1 cellular context compared by ENCODE assay signal in the genomic region with DNA sequence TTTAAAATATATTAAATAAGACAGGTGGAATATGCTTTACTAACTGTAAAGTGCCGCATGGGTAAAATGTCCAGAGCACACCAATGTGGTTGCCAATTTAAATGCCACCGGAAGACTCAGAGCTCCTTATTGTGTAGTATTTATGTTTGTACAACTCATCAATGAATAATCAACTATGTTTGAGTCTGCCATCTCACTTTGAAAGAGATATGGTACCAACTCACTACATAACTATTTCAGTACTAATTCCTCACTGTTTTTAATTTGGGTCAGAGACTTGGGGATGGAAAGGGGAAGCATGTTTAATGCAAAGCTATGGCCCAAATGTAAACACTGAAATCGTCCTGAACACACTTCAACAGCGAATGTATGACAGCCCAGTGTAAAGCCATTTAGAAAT.
TF ChIP-seq lines count a peak whose summit lies in the region.

No MANE protein-coding gene starts in this region.

TF ChIP-seq in endothelial cell of umbilical vein, 7 proteins besides CTCF, POLR2A, EP300 and RAD21 (continued from another document):
- TF ChIP-seq GATA2 (IDR thresholded peaks at IDR 0.05; ENCODE audit: insufficient read depth, insufficient read length, low read depth, low read length) (no peak), MYC (IDR thresholded peaks at IDR 0.05; ENCODE audit: low read depth, low read length) (no peak)
